In genomic region chr16:31483081-31483480, GRCh38 we compare ENCODE assay signal across 21 cellular contexts. TPM values are rescaled to one million over a fixed set of nuclear protein-coding genes. Genes with fewer than 3 reads are reported as not detected.
A peak's percentile ranks its signal among the peaks of the same experiment; 100 is the strongest.
DNase-seq lines count a peak whose midpoint lies in the region; ATAC-seq, FAIRE-seq and TF ChIP-seq lines count a peak whose summit lies in the region.
"Had no signal": no experiment of that assay in that cellular context is flagged by ENCODE, and none has a peak within 500 bp of the region (broad histone marks: within the 10 kb centered on the region; RNA-seq: fewer than 3 reads in every experiment).

Gene SLC5A2, plus strand, starts transcription at chr16:31483123. Its CDS starts 14 bp downstream, at chr16:31483137.

- H3K27me3 ChIP-seq in HepG2 (ENCODE audit: control insufficient read depth in 1 of 2, insufficient read depth in 2 of 2, low read length in 2 of 2) (peaks cover 0 to 21% of the 10 kb centered on the region in 2 experiments; a peak in 4 of 5 replicates), trophoblast cell (ENCODE audit: insufficient read depth, low read length) (peaks cover 23% of the 10 kb centered on the region), brain microvascular endothelial cell (replicated peaks) (peaks cover 5% of the 10 kb centered on the region), aorta (ENCODE audit: control insufficient read depth in 1 of 2, insufficient read depth in 2 of 2, low read length in 1 of 2) (no peaks in the 10 kb centered on the region)

- H4K20me1 ChIP-seq in HepG2 (ENCODE audit: insufficient read depth, low read length): no peaks in the 10 kb centered on the region

- H3K79me1 ChIP-seq in trophoblast cell (ENCODE audit: low read length): no peaks in the 10 kb centered on the region

- H3K4me1 ChIP-seq in HepG2 (ENCODE audit: insufficient read depth, low read length) (peaks cover 55% of the 10 kb centered on the region), trophoblast cell (ENCODE audit: control insufficient read depth in 1 of 2, insufficient read depth in 2 of 2, low read length in 2 of 2) (peaks cover 2 to 10% of the 10 kb centered on the region in 2 experiments), aorta (ENCODE audit: control insufficient read depth in 1 of 2, insufficient read depth in 2 of 2, low read length in 2 of 2) (no peaks in the 10 kb centered on the region)
- H3K4me1 ChIP-seq: HAP-1 had no signal

- no peak within 1 kb of the TSS for H3K4ac ChIP-seq in trophoblast cell (ENCODE audit: low read depth, low read length)

- H3K79me2 ChIP-seq in HepG2 (ENCODE audit: insufficient read depth, low read length) (no peaks in the 10 kb centered on the region), trophoblast cell (ENCODE audit: control insufficient read depth, insufficient read depth, low read length, poor library complexity) (no peaks in the 10 kb centered on the region)

- H4K12ac ChIP-seq in trophoblast cell (ENCODE audit: low read depth, low read length): no peak within 1 kb of the TSS

- H3K9me3 ChIP-seq in HepG2 (ENCODE audit: low read length) (no peaks in the 10 kb centered on the region), trophoblast cell (ENCODE audit: insufficient read depth, low read depth, low read length) (peaks cover 2% of the 10 kb centered on the region), aorta (ENCODE audit: control insufficient read depth, low read length) (no peaks in the 10 kb centered on the region)
- H3K9me3 ChIP-seq: BLaER1 treated with 17β-estradiol and CSF1 and Interleukin-3, amounts not matched to agents 10 nM and 100 nM; HAP-1 had no signal

- peak within 1 kb of the TSS; percentile 19 for H3K27ac Mint-ChIP-seq in chondrocyte (ENCODE audit: unreplicated experiment)
- H3K27ac Mint-ChIP-seq in activated T-helper 17 cell treated with anti-CD3 and anti-CD28 coated beads, Interleukin-2, amount 50 U/mL, for 72 hours: no peak within 1 kb of the TSS
- H3K27ac Mint-ChIP-seq: B cell; CD8-positive, alpha-beta T cell had no signal

- no peaks in the 10 kb centered on the region for H3K27me3 Mint-ChIP-seq in chondrocyte (ENCODE audit: low read depth)
- H3K27me3 Mint-ChIP-seq in activated T-helper 17 cell treated with anti-CD3 and anti-CD28 coated beads, Interleukin-2, amount 50 U/mL, for 72 hours: no peaks in the 10 kb centered on the region

- H3K4me3 ChIP-seq in HepG2 (replicated peaks in 1 of 3; ENCODE audit: insufficient read depth in 1 of 3, low read depth in 2 of 3, low read length in 3 of 3) (no peak within 1 kb of the TSS), trophoblast cell (ENCODE audit: low read depth, low read length) (no peak within 1 kb of the TSS), brain microvascular endothelial cell (ENCODE audit: low read depth, low read length) (no peak within 1 kb of the TSS), aorta (ENCODE audit: low read length in 2 of 2) (no peak within 1 kb of the TSS)
- H3K4me3 ChIP-seq: BLaER1 treated with 17β-estradiol and CSF1 and Interleukin-3, amounts not matched to agents 10 nM and 100 nM; HAP-1 had no signal

- H3K9me3 Mint-ChIP-seq in chondrocyte (ENCODE audit: low read depth): no peaks in the 10 kb centered on the region
- H3K9me3 Mint-ChIP-seq in activated T-helper 17 cell treated with anti-CD3 and anti-CD28 coated beads, Interleukin-2, amount 50 U/mL, for 72 hours: no peaks in the 10 kb centered on the region
- H3K9me3 Mint-ChIP-seq: CD8-positive, alpha-beta T cell had no signal

- TF ChIP-seq EP300 in HepG2 (IDR thresholded peaks at IDR 0.05; ENCODE audit: low read depth in 2 of 2, low read length in 2 of 2): no peak
- TF ChIP-seq EP300 in HepG2 (CRISPR knock-in tag; IDR thresholded peaks at IDR 0.05; ENCODE audit: borderline replicate concordance): no peak

- no peak within 1 kb of the TSS for H3K18ac ChIP-seq in trophoblast cell (ENCODE audit: low read length)

- H4K91ac ChIP-seq in trophoblast cell (ENCODE audit: low read depth, low read length): no peak within 1 kb of the TSS

- no peak within 1 kb of the TSS for H2AK5ac ChIP-seq in trophoblast cell (ENCODE audit: low read length)

- H3K4me3 Mint-ChIP-seq in chondrocyte (ENCODE audit: unreplicated experiment): no peak within 1 kb of the TSS
- no peak within 1 kb of the TSS for H3K4me3 Mint-ChIP-seq in activated T-helper 17 cell treated with anti-CD3 and anti-CD28 coated beads, Interleukin-2, amount 50 U/mL, for 72 hours
- H3K4me3 Mint-ChIP-seq: B cell; CD8-positive, alpha-beta T cell had no signal

- DNase-seq in chondrocyte (ENCODE audit: low spot score) (no peak), HepG2 (ENCODE audit: low spot score) (no peak), trophoblast cell (no peak), DMS153 (lab: John Stamatoyannopoulos, UW) (no peak), brain microvascular endothelial cell (no peak), aorta (no peak)
- DNase-seq: 8988T; Calu3; CD8-positive, alpha-beta T cell; DMS53; DND-41 had no signal

- H2AFZ ChIP-seq in HepG2 (ENCODE audit: low read length) (no peak within 1 kb of the TSS), trophoblast cell (ENCODE audit: insufficient read depth, low read length, poor library complexity) (no peak within 1 kb of the TSS)

- CTCF ChIA-PET in HepG2 (lab: Yijun Ruan, JAX; ENCODE audit: low intra/inter-chr PET ratio, low total read pairs): no interaction called here

- POLR2A ChIA-PET in HepG2 (lab: Yijun Ruan, JAX): interaction anchor here (1.0 kb wide), 1 partner anchor 25 kb away, joined by 5 read pairs; the partner anchor contains the start of gene RUSF1

- FAIRE-seq in HepG2 (lab: Jason Lieb, UNC): no peak
- FAIRE-seq: G401.6, GM12891, GM19239 had no signal

- H3K23ac ChIP-seq in trophoblast cell (ENCODE audit: low read length): no peak within 1 kb of the TSS

- 56% methylated on average over 4 of the region's 4 CpGs for WGBS in HepG2 (ENCODE audit: low lambda C conversion rate)
- WGBS in trophoblast cell (ENCODE audit: extremely low coverage, insufficient coverage, insufficient read length): no CpG with 5 or more reads among the region's 4 CpGs
- 86% methylated on average over 4 of the region's 4 CpGs for WGBS in aorta, 2 donors

- H3K14ac ChIP-seq in trophoblast cell (ENCODE audit: low read length): no peak within 1 kb of the TSS

- TF ChIP-seq POLR2A in HepG2 (IDR thresholded peaks at IDR 0.05; ENCODE audit: insufficient read depth in 1 of 2, low read depth in 2 of 2, low read length in 2 of 2): no peak

- peaks cover 4% of the 10 kb centered on the region for H3K36me3 Mint-ChIP-seq in chondrocyte (ENCODE audit: low read depth)
- no peaks in the 10 kb centered on the region for H3K36me3 Mint-ChIP-seq in activated T-helper 17 cell treated with anti-CD3 and anti-CD28 coated beads, Interleukin-2, amount 50 U/mL, for 72 hours (ENCODE audit: low read depth)
- H3K36me3 Mint-ChIP-seq: CD8-positive, alpha-beta T cell had no signal

- TF ChIP-seq RAD21 in HepG2 (CRISPR knock-in tag; IDR thresholded peaks at IDR 0.05): no peak

- ATAC-seq in HepG2 (no peak), aorta (ENCODE audit: low FRiP score) (no peak)
- no peak for ATAC-seq in activated T-helper 17 cell treated with anti-CD3 and anti-CD28 coated beads, Interleukin-2, amount 50 U/mL, for 72 hours (replicated peaks)
- ATAC-seq: CD8-positive, alpha-beta T cell had no signal

- intact Hi-C loops in HepG2 (cut with micrococcal nuclease; ENCODE audit: unreplicated experiment): no loop called here
- intact Hi-C loops in aorta (cut with DNase I): no loop called here

- H3K27ac ChIP-seq in HepG2 (ENCODE audit: extremely low read length, insufficient read depth, low read length) (no peak within 1 kb of the TSS), trophoblast cell (ENCODE audit: low read depth, low read length) (no peak within 1 kb of the TSS), brain microvascular endothelial cell (no peak within 1 kb of the TSS), aorta (ENCODE audit: low read depth in 1 of 2, low read length in 2 of 2) (no peak within 1 kb of the TSS)
- H3K27ac ChIP-seq: BLaER1 treated with 17β-estradiol and CSF1 and Interleukin-3, amounts not matched to agents 10 nM and 100 nM had no signal

- no peak within 1 kb of the TSS for H2BK5ac ChIP-seq in trophoblast cell (ENCODE audit: low read depth, low read length, poor library complexity)

- H2BK120ac ChIP-seq in trophoblast cell (ENCODE audit: insufficient read depth, low read length, poor library complexity): no peak within 1 kb of the TSS

- no peak for TF ChIP-seq CTCF in chondrocyte (IDR thresholded peaks at IDR 0.05)
- no peak for TF ChIP-seq CTCF in HepG2 (CRISPR knock-in tag; IDR thresholded peaks at IDR 0.05)
- TF ChIP-seq CTCF in brain microvascular endothelial cell (IDR thresholded peaks at IDR 0.05; ENCODE audit: low read depth, low read length, missing control alignments): no peak

- no peak within 1 kb of the TSS for H2BK12ac ChIP-seq in trophoblast cell (ENCODE audit: low read length)

- H3K4me1 Mint-ChIP-seq in chondrocyte (ENCODE audit: low read depth): peaks cover 21% of the 10 kb centered on the region
- H3K4me1 Mint-ChIP-seq in activated T-helper 17 cell treated with anti-CD3 and anti-CD28 coated beads, Interleukin-2, amount 50 U/mL, for 72 hours: peaks cover 3% of the 10 kb centered on the region

- BruUV-seq in HepG2 (replicated peaks; lab: Mats Ljungman, UMichigan): no TSS peak

- in situ Hi-C loops in HepG2 (cut with HindIII; ENCODE audit: extremely low pct_ligation_motif_present, low pct_unique_long_range_greater_than_20kb) (no loop called here), brain microvascular endothelial cell (cut with HindIII; ENCODE audit: low pct_ligation_motif_present, low sequenced_read_pairs) (no loop called here)

- H3K4me2 ChIP-seq in HepG2 (ENCODE audit: low read depth, low read length) (peak within 1 kb of the TSS; percentile 86), trophoblast cell (ENCODE audit: low read length) (no peak within 1 kb of the TSS)

- no peak within 1 kb of the TSS for H3K9ac ChIP-seq in HepG2 (ENCODE audit: insufficient read depth, low read depth, low read length)
- H3K9ac ChIP-seq in trophoblast cell (ENCODE audit: low read length): peak within 1 kb of the TSS; percentile 5
- H3K9ac ChIP-seq: BLaER1 treated with 17β-estradiol and CSF1 and Interleukin-3, amounts not matched to agents 10 nM and 100 nM had no signal

- no peak within 1 kb of the TSS for H4K8ac ChIP-seq in trophoblast cell (ENCODE audit: low read depth, low read length)

- H3K36me3 ChIP-seq in HepG2 (replicated peaks in 1 of 2; ENCODE audit: control insufficient read depth in 1 of 2, insufficient read depth in 2 of 2, low read length in 2 of 2) (no peaks in the 10 kb centered on the region), trophoblast cell (ENCODE audit: control insufficient read depth in 1 of 2, insufficient read depth in 2 of 2, low read length in 2 of 2) (no peaks in the 10 kb centered on the region), brain microvascular endothelial cell (replicated peaks) (peaks cover 12% of the 10 kb centered on the region), aorta (ENCODE audit: control insufficient read depth in 1 of 2, insufficient read depth in 2 of 2, low read length in 1 of 2) (no peaks in the 10 kb centered on the region)
- H3K36me3 ChIP-seq: BLaER1 treated with 17β-estradiol and CSF1 and Interleukin-3, amounts not matched to agents 10 nM and 100 nM; HAP-1 had no signal

RNA-seq across cellular contexts. Expression of gene SLC5A2, which starts in this region (rescaled TPM):
- total RNA-seq in chondrocyte (not detected in 3 replicates), HepG2 (2016; rRNA removed; fragmentation: Illumina TruSeq; extraction: Trizol) (0.44 and 0.97 TPM in 2 replicates), aorta (under 1 TPM; 0.24 to 0.65 TPM)
- 0.30 and 0.44 TPM in 2 replicates for total RNA-seq in HepG2 (2016; cell fraction: cytosol; rRNA removed; fragmentation: Illumina TruSeq; extraction: Trizol; ENCODE audit: low read depth)
- 0.97 TPM in 1 of 2 replicates, not detected in the other for total RNA-seq in HepG2 (2016; cell fraction: insoluble cytoplasmic fraction; rRNA removed; fragmentation: Illumina TruSeq; extraction: Trizol)
- total RNA-seq in HepG2 (2016; cell fraction: membrane; rRNA removed; fragmentation: Illumina TruSeq; extraction: Trizol): 0.53 and 0.72 TPM in 2 replicates
- 0.81 and 2.1 TPM in 2 replicates for total RNA-seq in HepG2 (2016; cell fraction: nucleus; rRNA removed; fragmentation: Illumina TruSeq; extraction: Trizol)
- polyA plus RNA-seq in HepG2 (2011; rRNA removed) (0.24 and 0.64 TPM in 2 replicates), aorta (1 to 10 TPM in 1 of 2 donors, not detected in 1; 2.3 TPM)
- polyA plus RNA-seq in HepG2 (2011; cell fraction: cytosol; rRNA removed): 0.10 and 0.27 TPM in 2 replicates
- polyA plus RNA-seq in HepG2 (2011; cell fraction: nucleus; rRNA removed): 3.9 and 6.8 TPM in 2 replicates
- 2.0 and 11.8 TPM in 2 replicates for polyA plus RNA-seq in HepG2 (2012)
- polyA plus RNA-seq in HepG2 (2016; cell fraction: cytosol; fragmentation: Illumina TruSeq; extraction: Trizol; ENCODE audit: low read depth): 0.08 and 0.14 TPM in 2 replicates
- polyA plus RNA-seq in HepG2 (2016; cell fraction: insoluble cytoplasmic fraction; fragmentation: Illumina TruSeq; extraction: Trizol; ENCODE audit: low read depth): 0.51 TPM in 1 of 2 replicates, not detected in the other
- polyA plus RNA-seq in HepG2 (2016; cell fraction: membrane; fragmentation: Illumina TruSeq; extraction: Trizol; ENCODE audit: low read depth): 0.20 and 0.42 TPM in 2 replicates
- polyA plus RNA-seq in HepG2 (2016; cell fraction: nucleus; fragmentation: Illumina TruSeq; extraction: Trizol; ENCODE audit: insufficient read depth, low read depth): 3.2 TPM in 2 replicates
- polyA minus RNA-seq in HepG2 (2011; rRNA and poly(A)+ RNA removed; ENCODE audit: low replicate concordance): 0.09 and 1.2 TPM in 2 replicates
- not detected in 2 replicates for polyA minus RNA-seq in HepG2 (2011; cell fraction: cytosol; rRNA and poly(A)+ RNA removed)
- 0.77 and 0.87 TPM in 2 replicates for polyA minus RNA-seq in HepG2 (2011; cell fraction: nucleus; rRNA and poly(A)+ RNA removed)
- not detected in 2 replicates for polyA plus RNA-seq in trophoblast cell (2013)
- total RNA-seq in activated T-helper 17 cell treated with anti-CD3 and anti-CD28 coated beads, Interleukin-2, amount 50 U/mL, for 72 hours: 1 to 10 TPM in 1 of 2 donors, under 1 TPM in 1; 0.50 to 1.2 TPM
- total RNA-seq: A673, H4 had no signal
- polyA plus RNA-seq: AG04450 had no signal
